ENCODE assay signal across 8 cellular contexts in genomic region chr15:45454825-45455224, GRCh38.
A peak's percentile ranks its signal among the peaks of the same experiment; 100 is the strongest.
DNase-seq lines count a peak whose midpoint lies in the region; ATAC-seq and TF ChIP-seq lines count a peak whose summit lies in the region.

No MANE protein-coding gene starts in this region.

- H3K27me3 ChIP-seq in GM23248 (replicated peaks; ENCODE audit: insufficient read depth) (no peaks in the 10 kb centered on the region), endodermal cell (ENCODE audit: control insufficient read depth, insufficient read depth, low read length, poor library complexity, severe bottlenecking) (peaks cover 14% of the 10 kb centered on the region)

- in situ Hi-C loops in GM23248 (cut with MboI), result loop anchor here (5.0 kb wide), 1 partner anchor 157 kb away; no protein-coding TSS in a partner anchor

- no peaks in the 10 kb centered on the region for H3K36me3 ChIP-seq in GM23248 (ENCODE audit: low read depth)
- no peaks in the 10 kb centered on the region for H3K36me3 ChIP-seq in endodermal cell (ENCODE audit: control insufficient read depth, insufficient read depth, low read length)

- H2AFZ ChIP-seq in GM23248, result peak overlapping the region; percentile 40; the same call in 1 of the 2 replicates

- peak; percentile 53 for ATAC-seq in activated CD8-positive, alpha-beta memory T cell treated with anti-CD3 and anti-CD28 coated beads, Interleukin-2, amount 10 ng/mL, durations not matched to agents 7 days and 5 days

- CTCF ChIA-PET in activated CD8-positive, alpha-beta memory T cell treated with anti-CD3 and anti-CD28 coated beads, Interleukin-2, amount 10 ng/mL, durations not matched to agents 7 days and 5 days (lab: Charles Lee), result interaction anchor here (0.9 to 7.8 kb wide), 10 partner anchors 12 to 254 kb away, joined by 3 to 113 read pairs (median 4); a partner anchor contains a TSS

- DNase-seq in EL, result peak; percentile 95
- DNase-seq in GM23248, result peak; percentile 97
- peak; percentile 92 for DNase-seq in MV-4-11 (lab: John Stamatoyannopoulos, UW)
- peak; percentile 88 for DNase-seq in activated CD8-positive, alpha-beta memory T cell treated with anti-CD3 and anti-CD28 coated beads, Interleukin-2, amount 10 ng/mL, durations not matched to agents 7 days and 5 days
- DNase-seq in fibroblast of gingiva (ENCODE audit: low read depth), result peak; percentile 92
- peak; percentile 84 for DNase-seq in retinal pigment epithelial cell (ENCODE audit: low read depth)
- no peak for DNase-seq in DMS53 treated with DMSO at 0.1 percent for 48 hours (lab: John Stamatoyannopoulos, UW; ENCODE audit: unreplicated experiment)
- no peak for DNase-seq in endodermal cell

- H3K4me2 ChIP-seq in GM23248 (ENCODE audit: unreplicated experiment), result peak overlapping the region; percentile 56

- H3K9me3 ChIP-seq in GM23248 (ENCODE audit: low read depth) (no peaks in the 10 kb centered on the region), endodermal cell (ENCODE audit: control insufficient read depth, low read length) (peaks cover 12% of the 10 kb centered on the region)

- no peaks in the 10 kb centered on the region for H3K27me3 Mint-ChIP-seq in activated CD8-positive, alpha-beta memory T cell treated with anti-CD3 and anti-CD28 coated beads, Interleukin-2, amount 10 ng/mL, durations not matched to agents 7 days and 5 days
- peaks cover 32% of the 10 kb centered on the region for H3K27me3 Mint-ChIP-seq in endodermal cell (ENCODE audit: insufficient read depth)

- peak overlapping the region; percentile 55 for H3K27ac ChIP-seq in GM23248
- H3K27ac ChIP-seq in endodermal cell (ENCODE audit: low read depth, low read length), result no peak overlapping the region

- H3K9ac ChIP-seq in GM23248 (peak overlapping the region; percentile 62), endodermal cell (ENCODE audit: extremely low read depth, low read length, poor library complexity, severe bottlenecking) (no peak overlapping the region)

- H3K4me1 ChIP-seq in GM23248 (ENCODE audit: insufficient read depth), result peaks cover 32% of the 10 kb centered on the region
- H3K4me1 ChIP-seq in endodermal cell (ENCODE audit: control insufficient read depth, insufficient read depth, low read length), result no peaks in the 10 kb centered on the region

- H4K20me1 ChIP-seq in GM23248 (ENCODE audit: insufficient read depth), result no peaks in the 10 kb centered on the region

- H3K9me2 ChIP-seq in GM23248 (ENCODE audit: insufficient read depth), result no peaks in the 10 kb centered on the region

- H3K4me3 ChIP-seq in GM23248 (peak overlapping the region; percentile 28), retinal pigment epithelial cell (ENCODE audit: low read length) (no peak overlapping the region), endodermal cell (ENCODE audit: low read length) (no peak overlapping the region)

- H3F3A ChIP-seq in GM23248 (ENCODE audit: insufficient read depth), result peaks cover 23% of the 10 kb centered on the region

- 3 to 5% methylated on average over 8 of the region's 8 CpGs for whole genome bisulfite sequencing in GM23248 (ENCODE audit: low coverage in 1 of 2, low lambda C conversion rate in 2 of 2, missing lambda C conversion rate in 2 of 2), 2 experiments
- WGBS in endodermal cell (ENCODE audit: insufficient coverage in 1 of 2, insufficient read length in 1 of 2), 2 experiments, result 84 to 87% methylated on average over 5 to 8 of the region's 8 CpGs

- peak overlapping the region; percentile 93 for H3K27ac Mint-ChIP-seq in activated CD8-positive, alpha-beta memory T cell treated with anti-CD3 and anti-CD28 coated beads, Interleukin-2, amount 10 ng/mL, durations not matched to agents 7 days and 5 days
- no peak overlapping the region for H3K27ac Mint-ChIP-seq in endodermal cell

- H3K36me3 Mint-ChIP-seq in activated CD8-positive, alpha-beta memory T cell treated with anti-CD3 and anti-CD28 coated beads, Interleukin-2, amount 10 ng/mL, durations not matched to agents 7 days and 5 days, result peaks cover 13% of the 10 kb centered on the region
- peaks cover 2% of the 10 kb centered on the region for H3K36me3 Mint-ChIP-seq in endodermal cell (ENCODE audit: low read depth)

- no peaks in the 10 kb centered on the region for H3K9me3 Mint-ChIP-seq in activated CD8-positive, alpha-beta memory T cell treated with anti-CD3 and anti-CD28 coated beads, Interleukin-2, amount 10 ng/mL, durations not matched to agents 7 days and 5 days (ENCODE audit: low read depth)
- H3K9me3 Mint-ChIP-seq in endodermal cell, result peaks cover 30% of the 10 kb centered on the region

- TF ChIP-seq CTCF in retinal pigment epithelial cell (conservative IDR thresholded peaks at IDR 0.05; ENCODE audit: low read depth, low read length) (peak; percentile 21), endodermal cell (conservative IDR thresholded peaks at IDR 0.05) (no peak)

- H3K4me1 Mint-ChIP-seq in activated CD8-positive, alpha-beta memory T cell treated with anti-CD3 and anti-CD28 coated beads, Interleukin-2, amount 10 ng/mL, durations not matched to agents 7 days and 5 days, result peaks cover 55% of the 10 kb centered on the region
- peaks cover 6% of the 10 kb centered on the region for H3K4me1 Mint-ChIP-seq in endodermal cell

- no peaks in the 10 kb centered on the region for H3K79me2 ChIP-seq in GM23248 (ENCODE audit: insufficient read depth)

- H3K4me3 Mint-ChIP-seq in activated CD8-positive, alpha-beta memory T cell treated with anti-CD3 and anti-CD28 coated beads, Interleukin-2, amount 10 ng/mL, durations not matched to agents 7 days and 5 days, result peak overlapping the region; percentile 62
- no peak overlapping the region for H3K4me3 Mint-ChIP-seq in endodermal cell

Comparison
In these comparisons a context has a peak if more than half of its experiments do, and no peak if none do; other contexts are left out.
1. DNase-seq: peak in EL (single experiment), GM23248 (single experiment), MV-4-11 (single experiment), activated CD8-positive, alpha-beta memory T cell treated with anti-CD3 and anti-CD28 coated beads, Interleukin-2, amount 10 ng/mL, durations not matched to agents 7 days and 5 days (single experiment), fibroblast of gingiva (single experiment) and retinal pigment epithelial cell (single experiment); none in DMS53 treated with DMSO at 0.1 percent for 48 hours (single experiment) and endodermal cell (single experiment).